ENCODE assay signal across 8 cellular contexts in genomic region chr17:63405741-63406261, GRCh38.
A peak's percentile ranks its signal among the peaks of the same experiment; 100 is the strongest.
DNase-seq lines count a peak whose midpoint lies in the region; ATAC-seq and FAIRE-seq lines count a peak whose summit lies in the region.

No MANE protein-coding gene starts in this region.

- peak; percentile 62 for FAIRE-seq in GM18507 (lab: Jason Lieb, UNC)

- H3K4me1 Mint-ChIP-seq in stimulated activated naive CD8-positive, alpha-beta T cell treated with anti-CD3 and anti-CD28 coated beads, Interleukin-15, amount 100 ng/mL, for 72 hours: no peaks in the 10 kb centered on the region

- H3K9me3 Mint-ChIP-seq in stimulated activated naive CD8-positive, alpha-beta T cell treated with anti-CD3 and anti-CD28 coated beads, Interleukin-15, amount 100 ng/mL, for 72 hours: no peaks in the 10 kb centered on the region

- H3K27me3 Mint-ChIP-seq in stimulated activated naive CD8-positive, alpha-beta T cell treated with anti-CD3 and anti-CD28 coated beads, Interleukin-15, amount 100 ng/mL, for 72 hours: no peaks in the 10 kb centered on the region

- no peak overlapping the region for H3K27ac Mint-ChIP-seq in stimulated activated naive CD8-positive, alpha-beta T cell treated with anti-CD3 and anti-CD28 coated beads, Interleukin-15, amount 100 ng/mL, for 72 hours

- no peak overlapping the region for H3K4me3 Mint-ChIP-seq in stimulated activated naive CD8-positive, alpha-beta T cell treated with anti-CD3 and anti-CD28 coated beads, Interleukin-15, amount 100 ng/mL, for 72 hours

- DNase-seq in AML-193 (lab: John Stamatoyannopoulos, UW) (peak; percentile 72 to 78), GM18507 (ENCODE audit: extremely low spot score, insufficient read length, low read depth) (no peak), NCI-H2227 treated with DMSO at 0.1 percent for 48 hours (lab: John Stamatoyannopoulos, UW) (peak; percentile 50), amniotic stem cell (lab: John Stamatoyannopoulos, UW) (peak; percentile 57), iPS DF 4.7 (ENCODE audit: extremely low read depth, low spot score) (peak; percentile 41), nucleus accumbens (lab: John Stamatoyannopoulos, UW) (no peak)
- no peak for DNase-seq in stimulated activated naive CD8-positive, alpha-beta T cell treated with anti-CD3 and anti-CD28 coated beads, Interleukin-15, amount 100 ng/mL, for 72 hours

- peak; percentile 54 for ATAC-seq in stimulated activated naive CD8-positive, alpha-beta T cell treated with anti-CD3 and anti-CD28 coated beads, Interleukin-15, amount 100 ng/mL, for 72 hours
- no peak for ATAC-seq in GM18870 (IDR thresholded peaks at IDR 0.05; ENCODE audit: unreplicated experiment)

Comparison
In these comparisons a context has a peak if more than half of its experiments do, and no peak if none do; other contexts are left out.
1. DNase-seq: peak in AML-193 (2 of 2), NCI-H2227 treated with DMSO at 0.1 percent for 48 hours (single experiment), amniotic stem cell (single experiment) and iPS DF 4.7 (single experiment); none in GM18507 (single experiment), stimulated activated naive CD8-positive, alpha-beta T cell treated with anti-CD3 and anti-CD28 coated beads, Interleukin-15, amount 100 ng/mL, for 72 hours (0 of 2) and nucleus accumbens (0 of 56).